ENCODE assay signal across 8 cellular contexts in the genomic region with DNA sequence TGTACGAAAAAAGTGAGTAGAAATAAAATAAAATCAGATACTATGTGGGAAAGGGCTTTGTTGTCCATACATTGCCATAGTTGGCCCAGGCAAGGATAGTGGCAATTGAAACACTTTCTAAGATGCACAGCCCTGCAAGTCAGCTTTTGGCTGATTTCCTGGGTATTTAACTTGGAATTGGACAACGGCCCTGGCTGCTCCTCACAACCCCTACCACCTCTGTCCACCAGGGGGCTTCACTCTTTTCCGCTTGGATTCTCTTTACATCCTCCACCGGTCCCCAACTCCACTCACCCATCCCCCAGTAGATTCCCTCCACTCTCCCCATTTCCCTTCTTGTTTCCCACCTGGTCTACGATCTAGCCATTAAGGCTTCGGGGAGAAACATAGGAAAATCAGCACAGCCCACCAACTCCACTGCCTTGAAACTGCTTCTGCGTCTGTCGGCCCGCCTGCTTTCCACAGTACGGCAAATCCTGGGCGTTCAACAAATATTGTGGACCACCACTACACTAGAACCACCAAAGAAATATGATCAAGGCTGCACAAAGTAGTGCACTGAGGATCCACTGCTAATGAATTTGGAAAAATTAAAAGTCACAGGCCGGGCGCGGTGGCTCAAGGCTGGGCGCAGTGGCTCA. TPM values are rescaled to one million over a fixed set of nuclear protein-coding genes. Genes with fewer than 3 reads are reported as not detected.
DNase-seq lines count a peak whose midpoint lies in the region; ATAC-seq and TF ChIP-seq lines count a peak whose summit lies in the region.

No MANE protein-coding gene starts in this region.

- H3K27me3 ChIP-seq in CD8-positive, alpha-beta T cell (ENCODE audit: insufficient read depth, low read length) = no peaks in the 10 kb centered on the region
- H3K27me3 ChIP-seq in RWPE2 (ENCODE audit: insufficient read depth, poor library complexity, severe bottlenecking) (peaks cover 4% of the 10 kb centered on the region), sigmoid colon (peaks cover 0 to 27% (median 0%) of the 10 kb centered on the region in 3 donors)

- H3K36me3 Mint-ChIP-seq in CD8-positive, alpha-beta T cell = no peaks in the 10 kb centered on the region
- H3K36me3 Mint-ChIP-seq in stimulated activated memory B cell treated with anti-CD40 and anti-IgM and Interleukin-4, amounts not matched to agents 10 μg/mL and 1 μg/mL and 100 μg/mL, for 72 hours = no peaks in the 10 kb centered on the region

- no peak overlapping the region for H3K4me3 Mint-ChIP-seq in CD8-positive, alpha-beta T cell
- no peak overlapping the region for H3K4me3 Mint-ChIP-seq in stimulated activated memory B cell treated with anti-CD40 and anti-IgM and Interleukin-4, amounts not matched to agents 10 μg/mL and 1 μg/mL and 100 μg/mL, for 72 hours

- H3K27ac Mint-ChIP-seq in CD8-positive, alpha-beta T cell = no peak overlapping the region
- no peak overlapping the region for H3K27ac Mint-ChIP-seq in stimulated activated memory B cell treated with anti-CD40 and anti-IgM and Interleukin-4, amounts not matched to agents 10 μg/mL and 1 μg/mL and 100 μg/mL, for 72 hours

- TF ChIP-seq POLR2A in sigmoid colon (IDR thresholded peaks at IDR 0.05) = no peak

- peaks cover 5% of the 10 kb centered on the region for H3K4me1 Mint-ChIP-seq in CD8-positive, alpha-beta T cell (ENCODE audit: low read depth)
- peaks cover 16% of the 10 kb centered on the region for H3K4me1 Mint-ChIP-seq in stimulated activated memory B cell treated with anti-CD40 and anti-IgM and Interleukin-4, amounts not matched to agents 10 μg/mL and 1 μg/mL and 100 μg/mL, for 72 hours

- intact Hi-C loops in CD8-positive, alpha-beta T cell (cut with DNase I, micrococcal nuclease) = loop anchor here (2.0 to 5.0 kb wide), 5 partner anchors 156 to 577 kb away; no protein-coding TSS in a partner anchor
- intact Hi-C loops in Right ventricle myocardium superior (cut with DNase I) (loop anchor here (2.0 kb wide), 3 partner anchors 157 to 609 kb away; no protein-coding TSS in a partner anchor), sigmoid colon (cut with DNase I) (loop anchor here (5.0 kb wide), 3 partner anchors 46 to 606 kb away; a partner anchor contains a TSS)

- CTCF ChIA-PET in CD8-positive, alpha-beta T cell (lab: Charles Lee) = interaction anchor here (0.8 to 10.4 kb wide), 10 partner anchors 9 to 609 kb away, joined by 3 to 235 read pairs (median 3); no protein-coding TSS in a partner anchor

- DNase-seq in CD8-positive, alpha-beta T cell = peak in 6 of 7 experiments; percentile 25 to 69 (median 54)
- DNase-seq in HT1080 (ENCODE audit: low read depth) (peak; percentile 59), RWPE2 (ENCODE audit: low spot score) (no peak), Right ventricle myocardium superior (no peak), sigmoid colon (peak; percentile 74)
- DNase-seq in activated naive CD4-positive, alpha-beta T cell treated with Interleukin-2 at 50 U/mL for 16 hours = peak; percentile 54

- peak; percentile 49 for ATAC-seq in CD8-positive, alpha-beta T cell
- ATAC-seq in RWPE2 (ENCODE audit: low read depth) (peak; percentile 42; the same call in 1 of the 3 replicates), Right ventricle myocardium superior (ENCODE audit: poor library complexity) (peak; percentile 78), GM18868 (IDR thresholded peaks at IDR 0.05; ENCODE audit: unreplicated experiment) (no peak)
- ATAC-seq in stimulated activated memory B cell treated with anti-CD40 and anti-IgM and Interleukin-4, amounts not matched to agents 10 μg/mL and 1 μg/mL and 100 μg/mL, for 72 hours = no peak

- TF ChIP-seq EP300 in sigmoid colon (IDR thresholded peaks at IDR 0.05) = no peak

- no peaks in the 10 kb centered on the region for H3K36me3 ChIP-seq in CD8-positive, alpha-beta T cell (ENCODE audit: insufficient read depth, low read length)
- H3K36me3 ChIP-seq in RWPE2 (ENCODE audit: low read depth) (no peaks in the 10 kb centered on the region), sigmoid colon (no peaks in the 10 kb centered on the region)

- H3K27me3 Mint-ChIP-seq in CD8-positive, alpha-beta T cell (ENCODE audit: low read depth) = peaks cover 30% of the 10 kb centered on the region
- H3K27me3 Mint-ChIP-seq in stimulated activated memory B cell treated with anti-CD40 and anti-IgM and Interleukin-4, amounts not matched to agents 10 μg/mL and 1 μg/mL and 100 μg/mL, for 72 hours = peaks cover 21% of the 10 kb centered on the region

- 65 to 67% methylated on average over 15 of the region's 15 CpGs for WGBS in sigmoid colon, 2 donors

- H3K9me3 ChIP-seq in CD8-positive, alpha-beta T cell (ENCODE audit: low read length) = no peaks in the 10 kb centered on the region
- no peaks in the 10 kb centered on the region for H3K9me3 ChIP-seq in RWPE2 (ENCODE audit: severe bottlenecking)
- no peaks in the 10 kb centered on the region for H3K9me3 ChIP-seq in sigmoid colon

- H3K4me1 ChIP-seq in CD8-positive, alpha-beta T cell (ENCODE audit: insufficient read depth, low read length) = no peaks in the 10 kb centered on the region
- no peaks in the 10 kb centered on the region for H3K4me1 ChIP-seq in RWPE2 (ENCODE audit: insufficient read depth, poor library complexity, severe bottlenecking)
- H3K4me1 ChIP-seq in sigmoid colon = peaks cover 0 to 10% (median 6%) of the 10 kb centered on the region in 4 donors

- no peak overlapping the region for H3K4me3 ChIP-seq in CD8-positive, alpha-beta T cell (ENCODE audit: low read depth, low read length)
- no peak overlapping the region for H3K4me3 ChIP-seq in RWPE2 (ENCODE audit: severe bottlenecking)
- H3K4me3 ChIP-seq in sigmoid colon = no peak overlapping the region

- POLR2A ChIA-PET in CD8-positive, alpha-beta T cell (lab: Charles Lee) = no interaction called here

- no peak overlapping the region for H3K27ac ChIP-seq in CD8-positive, alpha-beta T cell (ENCODE audit: low read depth, low read length)
- no peak overlapping the region for H3K27ac ChIP-seq in RWPE2 (ENCODE audit: poor library complexity, severe bottlenecking)
- no peak overlapping the region for H3K27ac ChIP-seq in sigmoid colon

- TF ChIP-seq CTCF in CD8-positive, alpha-beta T cell (IDR thresholded peaks at IDR 0.05) = peak; percentile 79
- TF ChIP-seq CTCF in RWPE2 (IDR thresholded peaks at IDR 0.05; ENCODE audit: poor library complexity, severe bottlenecking) (peak; percentile 70), sigmoid colon (IDR thresholded peaks at IDR 0.05) (peak; percentile 37 to 81 (median 74))

- H3K9me3 Mint-ChIP-seq in CD8-positive, alpha-beta T cell = no peaks in the 10 kb centered on the region
- H3K9me3 Mint-ChIP-seq in stimulated activated memory B cell treated with anti-CD40 and anti-IgM and Interleukin-4, amounts not matched to agents 10 μg/mL and 1 μg/mL and 100 μg/mL, for 72 hours = peaks cover 1% of the 10 kb centered on the region

RNA-seq across cellular contexts. Expression of a gene that starts 48.6 kb away (rescaled TPM):
- 100 to 1,000 TPM; 157 TPM for total RNA-seq in CD8-positive, alpha-beta T cell
- total RNA-seq in HT1080 (2014; rRNA removed; shearing (Covaris generic)) = 108 and 127 TPM in 2 replicates
- polyA plus RNA-seq in HT1080 (2015; cell fraction: cytosol; rRNA removed) = 90.0 and 96.9 TPM in 2 replicates
- polyA plus RNA-seq in HT1080 (2015; cell fraction: nucleus; rRNA removed) = 26.1 and 29.4 TPM in 2 replicates
- 211 TPM for total RNA-seq in Right ventricle myocardium superior
- 100 to 1,000 TPM; 135 to 172 (median 154) TPM for total RNA-seq in sigmoid colon
- polyA plus RNA-seq in sigmoid colon = 100 to 1,000 TPM in 1 of 3 donors, 10 to 100 TPM in 2; 76.3 to 113 (median 87.1) TPM

Comparison
In these comparisons a context has a peak if more than half of its experiments do, and no peak if none do; other contexts are left out.
1. ATAC-seq: peak in CD8-positive, alpha-beta T cell (single experiment), RWPE2 (single experiment) and Right ventricle myocardium superior (single experiment); none in stimulated activated memory B cell treated with anti-CD40 and anti-IgM and Interleukin-4, amounts not matched to agents 10 μg/mL and 1 μg/mL and 100 μg/mL, for 72 hours (single experiment) and GM18868 (single experiment).
2. DNase-seq: peak in CD8-positive, alpha-beta T cell (6 of 7), HT1080 (single experiment), activated naive CD4-positive, alpha-beta T cell treated with Interleukin-2 at 50 U/mL for 16 hours (single experiment) and sigmoid colon (single experiment); none in RWPE2 (single experiment) and Right ventricle myocardium superior (single experiment).
3. Peak in every context shown above with its lines, with median percentiles within 50 percentile points of each other: CTCF ChIP-seq.